In genomic region chr17:18780991-18781718, GRCh38 we compare ENCODE assay signal across 1 cellular context.
TF ChIP-seq lines count a peak whose summit lies in the region.

TSS of gene TVP23B (plus strand) at chr17:18781183. CDS start at chr17:18781294, 111 bp downstream.

TF ChIP-seq in HEK293, 187 proteins besides CTCF, POLR2A, EP300 and RAD21 (continued from another document and continues in another):
- TF ChIP-seq ZFHX2 (tag by site-specific recombination; conservative IDR thresholded peaks at IDR 0.05) (peak; percentile 41; the same call in 1 of the 2 replicates), YY1 (tag by site-specific recombination; IDR thresholded peaks at IDR 0.05) (peak; percentile 90), ZNF580 (tag by site-specific recombination; IDR thresholded peaks at IDR 0.05) (0 out of 2 replicates have a peak, but pooled peaks have one; percentile 34), ZNF324 (tag by site-specific recombination; IDR thresholded peaks at IDR 0.05) (peak; percentile 68), ZNF391 (tag by site-specific recombination; IDR thresholded peaks at IDR 0.05; ENCODE audit: borderline replicate concordance, low read depth) (peak; percentile 68; the same call in 1 of the 2 replicates), ZNF341 (tag by site-specific recombination; IDR thresholded peaks at IDR 0.05; ENCODE audit: low read depth) (peak; percentile 60), ZSCAN30 (tag by site-specific recombination; IDR thresholded peaks at IDR 0.05) (peak; percentile 93), ZNF561 (tag by site-specific recombination; IDR thresholded peaks at IDR 0.05; ENCODE audit: borderline replicate concordance) (peak; percentile 79; the same call in 1 of the 2 replicates), KLF17 (tag by site-specific recombination; IDR thresholded peaks at IDR 0.05) (peak; percentile 92), SP3 (tag by site-specific recombination; IDR thresholded peaks at IDR 0.05) (peak; percentile 78), ZNF639 (tag by site-specific recombination; IDR thresholded peaks at IDR 0.05) (peak; percentile 76), ZNF660 (tag by site-specific recombination; IDR thresholded peaks at IDR 0.05) (peak; percentile 97), KLF10 (tag by site-specific recombination; IDR thresholded peaks at IDR 0.05) (peak; percentile 47; the same call in 1 of the 2 replicates), SP7 (tag by site-specific recombination; IDR thresholded peaks at IDR 0.05) (peak; percentile 83), ATF2 (tag by site-specific recombination; IDR thresholded peaks at IDR 0.05; ENCODE audit: low read depth) (peak; percentile 26; the same call in 1 of the 2 replicates), ZNF10 (tag by site-specific recombination; IDR thresholded peaks at IDR 0.05) (peak; percentile 91), EGR2 (tag by site-specific recombination; IDR thresholded peaks at IDR 0.05; ENCODE audit: low read depth) (peak; percentile 41; the same call in 1 of the 2 replicates), YY2 (tag by site-specific recombination; IDR thresholded peaks at IDR 0.05) (peak; percentile 78), SCRT2 (tag by site-specific recombination; IDR thresholded peaks at IDR 0.05) (peak; percentile 50), GLI4 (tag by site-specific recombination; IDR thresholded peaks at IDR 0.05) (peak; percentile 89; the same call in 1 of the 2 replicates), PRDM4 (tag by site-specific recombination; IDR thresholded peaks at IDR 0.05) (peak; percentile 34; the same call in 1 of the 2 replicates), ZNF302 (tag by site-specific recombination; IDR thresholded peaks at IDR 0.05; ENCODE audit: low read depth) (0 out of 2 replicates have a peak, but pooled peaks have one; percentile 36), REPIN1 (tag by site-specific recombination; IDR thresholded peaks at IDR 0.05; ENCODE audit: low read depth) (peak; percentile 87; the same call in 1 of the 2 replicates), ZXDB (tag by site-specific recombination; IDR thresholded peaks at IDR 0.05) (peak; percentile 83), ZNF600 (tag by site-specific recombination; IDR thresholded peaks at IDR 0.05) (peak; percentile 54; the same call in 1 of the 2 replicates), ZBTB17 (tag by site-specific recombination; IDR thresholded peaks at IDR 0.05) (peak; percentile 66), ZBTB11 (tag by site-specific recombination; conservative IDR thresholded peaks at IDR 0.05; ENCODE audit: low read depth) (peak; percentile 99), ZNF596 (tag by site-specific recombination; IDR thresholded peaks at IDR 0.05) (0 out of 2 replicates have a peak, but pooled peaks have one; percentile 37), GLIS2 (tag by site-specific recombination; IDR thresholded peaks at IDR 0.05) (peak; percentile 69), ZNF394 (tag by site-specific recombination; IDR thresholded peaks at IDR 0.05; ENCODE audit: borderline replicate concordance) (peak; percentile 64; the same call in 1 of the 2 replicates), ZBTB20 (tag by site-specific recombination; IDR thresholded peaks at IDR 0.05) (peak; percentile 27; the same call in 1 of the 2 replicates), KLF8 (tag by site-specific recombination; IDR thresholded peaks at IDR 0.05) (peak; percentile 86), PBX3 (CRISPR knock-in tag; IDR thresholded peaks at IDR 0.05) (peak; percentile 67; the same call in 1 of the 2 replicates), KLF9 (tag by site-specific recombination; IDR thresholded peaks at IDR 0.05; ENCODE audit: low read depth) (peak; percentile 74), INSM2 (tag by site-specific recombination; IDR thresholded peaks at IDR 0.05) (peak; percentile 63; the same call in 1 of the 2 replicates), ZNF501 (tag by site-specific recombination; IDR thresholded peaks at IDR 0.05) (peak; percentile 97), GLIS1 (tag by site-specific recombination; IDR thresholded peaks at IDR 0.05) (peak; percentile 67), SP2 (tag by site-specific recombination; IDR thresholded peaks at IDR 0.05) (peak; percentile 92), ZSCAN5A (tag by site-specific recombination; IDR thresholded peaks at IDR 0.05) (peak; percentile 97), ZIC2 (tag by site-specific recombination; IDR thresholded peaks at IDR 0.05) (0 out of 2 replicates have a peak, but pooled peaks have one; percentile 11), BCL11A (tag by site-specific recombination; IDR thresholded peaks at IDR 0.05; ENCODE audit: low read depth) (peak; percentile 36; the same call in 1 of the 2 replicates), ZFP37 (tag by site-specific recombination; IDR thresholded peaks at IDR 0.05) (peak; percentile 90), ZNF335 (tag by site-specific recombination; conservative IDR thresholded peaks at IDR 0.05) (0 out of 2 replicates have a peak, but pooled peaks have one; percentile 26), IKZF3 (tag by site-specific recombination; IDR thresholded peaks at IDR 0.05) (0 out of 2 replicates have a peak, but pooled peaks have one; percentile 31), ZBTB48 (tag by site-specific recombination; IDR thresholded peaks at IDR 0.05) (peak; percentile 81), ZEB2 (tag by site-specific recombination; IDR thresholded peaks at IDR 0.05) (peak; percentile 59; the same call in 1 of the 2 replicates), ZBTB26 (tag by site-specific recombination; optimal IDR thresholded peaks at IDR 0.05) (peak; percentile 50)
